8 cellular contexts compared by ENCODE assay signal in genomic region chr11:116980136-116980793, GRCh38.
DNase-seq lines count a peak whose midpoint lies in the region; ATAC-seq and TF ChIP-seq lines count a peak whose summit lies in the region.

No MANE protein-coding gene starts in this region.

- H3K9me3 ChIP-seq in ectodermal cell (ENCODE audit: control insufficient read depth, low read length), result no peaks in the 10 kb centered on the region
- no peaks in the 10 kb centered on the region for H3K9me3 ChIP-seq in suprapubic skin

- in situ Hi-C loops in GM13976 (cut with MboI; ENCODE audit: low sequenced_read_pairs, unreplicated experiment), result no loop called here

- no peak for TF ChIP-seq POLR2A in suprapubic skin (IDR thresholded peaks at IDR 0.05)

- no peaks in the 10 kb centered on the region for H3K9me3 Mint-ChIP-seq in HFFc6

- H3K36me3 Mint-ChIP-seq in HFFc6 (ENCODE audit: low read depth), result 0 out of 2 replicates have a peak, but pooled peaks cover 4% of the 10 kb centered on the region

- H3K4me3 ChIP-seq in ectodermal cell (ENCODE audit: insufficient read depth, low read depth, low read length), result no peak overlapping the region
- no peak overlapping the region for H3K4me3 ChIP-seq in suprapubic skin

- DNase-seq in GM13976 (ENCODE audit: low spot score), result peak; percentile 63
- DNase-seq in GM20000 (ENCODE audit: low spot score), result peak; percentile 58
- DNase-seq in DMS53 treated with DMSO at 0.1 percent for 48 hours (lab: John Stamatoyannopoulos, UW; ENCODE audit: unreplicated experiment), result no peak
- DNase-seq in suprapubic skin (ENCODE audit: low spot score in 2 of 2), result no peak
- no peak for DNase-seq in HFFc6
- DNase-seq in cerebellar nuclear complex (lab: John Stamatoyannopoulos, UW), result no peak

- TF ChIP-seq EP300 in suprapubic skin (IDR thresholded peaks at IDR 0.05), result no peak

- H3K36me3 ChIP-seq in ectodermal cell (ENCODE audit: control insufficient read depth, insufficient read depth, low read length) (no peaks in the 10 kb centered on the region), suprapubic skin (no peaks in the 10 kb centered on the region)

- H3K27me3 ChIP-seq in ectodermal cell (ENCODE audit: control insufficient read depth, insufficient read depth, low read length, poor library complexity, severe bottlenecking) (no peaks in the 10 kb centered on the region), suprapubic skin (no peaks in the 10 kb centered on the region)

- no peak for TF ChIP-seq CTCF in GM13976 (IDR thresholded peaks at IDR 0.05; ENCODE audit: borderline replicate concordance, control extremely low read depth, extremely low read depth, insufficient read depth, missing control alignments)
- TF ChIP-seq CTCF in GM20000 (IDR thresholded peaks at IDR 0.05; ENCODE audit: extremely low read depth, missing control alignments), result no peak
- TF ChIP-seq CTCF in suprapubic skin (IDR thresholded peaks at IDR 0.05), result no peak
- TF ChIP-seq CTCF in HFFc6 (IDR thresholded peaks at IDR 0.05), result no peak

- H3K4me1 ChIP-seq in ectodermal cell (ENCODE audit: control insufficient read depth, insufficient read depth, low read length) (peaks cover 3% of the 10 kb centered on the region), suprapubic skin (peaks cover 24% of the 10 kb centered on the region)

- H3K4me3 Mint-ChIP-seq in HFFc6, result no peak overlapping the region

- no peaks in the 10 kb centered on the region for H3K27me3 Mint-ChIP-seq in HFFc6 (ENCODE audit: insufficient read depth)

- H3K27ac ChIP-seq in ectodermal cell (ENCODE audit: insufficient read depth, low read depth, low read length, poor library complexity, severe bottlenecking) (peak overlapping the region; percentile 3), suprapubic skin (no peak overlapping the region)

- no peak overlapping the region for H3K27ac Mint-ChIP-seq in HFFc6

- 88 to 91% methylated on average over 7 of the region's 7 CpGs for WGBS in ectodermal cell, 2 experiments
- WGBS in suprapubic skin, result 89% methylated on average over 7 of the region's 7 CpGs

- ATAC-seq in HG03378 (IDR thresholded peaks at IDR 0.05; ENCODE audit: unreplicated experiment), result peak; percentile 85

- H3K4me1 Mint-ChIP-seq in HFFc6 (ENCODE audit: low read depth), result peaks cover 36% of the 10 kb centered on the region

Comparison
In these comparisons a context has a peak if more than half of its experiments do, and no peak if none do; other contexts are left out.
1. DNase-seq: peak in GM13976 (single experiment) and GM20000 (single experiment); none in DMS53 treated with DMSO at 0.1 percent for 48 hours (single experiment), suprapubic skin (0 of 2), HFFc6 (single experiment) and cerebellar nuclear complex (0 of 2).